In the genomic region with DNA sequence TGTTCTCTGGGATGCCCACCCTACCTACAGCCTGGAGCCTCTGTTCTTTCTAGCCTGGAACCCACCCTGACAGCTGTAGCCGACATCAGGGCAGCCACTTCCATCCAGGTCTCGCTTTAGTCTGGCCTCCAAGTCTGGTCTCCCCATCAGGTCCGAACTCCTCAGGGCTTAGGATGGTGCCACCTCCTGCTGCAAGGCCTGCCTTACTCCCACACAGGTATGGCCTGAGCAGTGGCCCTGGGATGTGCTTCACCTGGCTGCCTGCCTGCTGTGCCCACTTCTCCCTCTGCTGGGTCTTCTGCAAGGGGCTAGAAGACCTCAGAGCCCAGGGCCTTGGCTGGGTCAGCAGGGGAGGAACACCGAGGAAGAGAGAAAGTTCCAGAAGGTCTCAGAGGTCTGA, we compare ENCODE assay signal across 22 cellular contexts. TPM values are rescaled to one million over a fixed set of nuclear protein-coding genes. Genes with fewer than 3 reads are reported as not detected.
DNase-seq lines count a peak whose midpoint lies in the region; ATAC-seq and TF ChIP-seq lines count a peak whose summit lies in the region.
"Had no signal": no experiment of that assay in that cellular context is flagged by ENCODE, and none has a peak within 500 bp of the region (broad histone marks: within the 10 kb centered on the region; RNA-seq: fewer than 3 reads in every experiment).

No MANE protein-coding gene starts in this region.

- H3K79me2 ChIP-seq in PC-3 (ENCODE audit: low read length) (no peaks in the 10 kb centered on the region), trophoblast cell (ENCODE audit: control insufficient read depth, insufficient read depth, low read length, poor library complexity) (no peaks in the 10 kb centered on the region), GM23248 (ENCODE audit: insufficient read depth) (no peaks in the 10 kb centered on the region)

- H3K4me2 ChIP-seq in PC-3 (ENCODE audit: low read length) (no peak overlapping the region), trophoblast cell (ENCODE audit: low read length) (no peak overlapping the region), GM23248 (ENCODE audit: unreplicated experiment) (no peak overlapping the region)

- H4K91ac ChIP-seq in trophoblast cell (ENCODE audit: low read depth, low read length): peak overlapping the region; percentile 64

- H3K4me1 ChIP-seq in PC-3 (ENCODE audit: insufficient read depth, low read length): peaks cover 20% of the 10 kb centered on the region
- peaks cover 5 to 34% (median 14%) of the 10 kb centered on the region in 3 donors for H3K4me1 ChIP-seq in esophagus squamous epithelium
- peaks cover 21 to 23% of the 10 kb centered on the region in 2 experiments for H3K4me1 ChIP-seq in trophoblast cell (ENCODE audit: control insufficient read depth in 1 of 2, insufficient read depth in 2 of 2, low read length in 2 of 2)
- H3K4me1 ChIP-seq in GM23248 (ENCODE audit: insufficient read depth): no peaks in the 10 kb centered on the region
- no peaks in the 10 kb centered on the region for H3K4me1 ChIP-seq in effector memory CD4-positive, alpha-beta T cell (ENCODE audit: control insufficient read depth, insufficient read depth, low read length, poor library complexity, severe bottlenecking)

- peak overlapping the region; percentile 18 for H4K8ac ChIP-seq in trophoblast cell (ENCODE audit: low read depth, low read length)

- H3K27me3 ChIP-seq in PC-3 (ENCODE audit: low read length): no peaks in the 10 kb centered on the region
- H3K27me3 ChIP-seq in WERI-Rb-1 (ENCODE audit: insufficient read depth, low read depth, severe bottlenecking): no peaks in the 10 kb centered on the region
- no peaks in the 10 kb centered on the region for H3K27me3 ChIP-seq in esophagus squamous epithelium
- no peaks in the 10 kb centered on the region for H3K27me3 ChIP-seq in trophoblast cell (ENCODE audit: insufficient read depth, low read length)
- no peaks in the 10 kb centered on the region for H3K27me3 ChIP-seq in GM23248 (replicated peaks; ENCODE audit: insufficient read depth)
- H3K27me3 ChIP-seq in effector memory CD4-positive, alpha-beta T cell (replicated peaks; ENCODE audit: control insufficient read depth, insufficient read depth, low read length, poor library complexity, severe bottlenecking): no peaks in the 10 kb centered on the region
- H3K27me3 ChIP-seq: MG63 had no signal

- H3K4ac ChIP-seq in trophoblast cell (ENCODE audit: low read depth, low read length): no peak overlapping the region

- peaks cover 4% of the 10 kb centered on the region for H3K79me1 ChIP-seq in trophoblast cell (ENCODE audit: low read length)

- H4K20me1 ChIP-seq in PC-3 (ENCODE audit: low read length) (no peaks in the 10 kb centered on the region), GM23248 (ENCODE audit: insufficient read depth) (no peaks in the 10 kb centered on the region)

- BruUV-seq in PC-3 (replicated peaks; lab: Mats Ljungman, UMichigan): no TSS peak

- H3K9me2 ChIP-seq in PC-3 (replicated peaks; ENCODE audit: low read length): no peaks in the 10 kb centered on the region
- no peaks in the 10 kb centered on the region for H3K9me2 ChIP-seq in GM23248 (ENCODE audit: insufficient read depth)

- ATAC-seq in PC-3: no peak
- ATAC-seq: Panc1, Right ventricle myocardium inferior had no signal

- H3F3A ChIP-seq in PC-3 (ENCODE audit: low read length, unreplicated experiment) (no peaks in the 10 kb centered on the region), GM23248 (ENCODE audit: insufficient read depth) (no peaks in the 10 kb centered on the region)

- peaks cover 21% of the 10 kb centered on the region for H3K36me3 ChIP-seq in PC-3 (ENCODE audit: low read depth, low read length)
- peaks cover 90% of the 10 kb centered on the region for H3K36me3 ChIP-seq in WERI-Rb-1
- peaks cover 0 to 28% (median 0%) of the 10 kb centered on the region in 3 donors for H3K36me3 ChIP-seq in esophagus squamous epithelium
- no peaks in the 10 kb centered on the region for H3K36me3 ChIP-seq in trophoblast cell (ENCODE audit: control insufficient read depth in 1 of 2, insufficient read depth in 2 of 2, low read length in 2 of 2)
- no peaks in the 10 kb centered on the region for H3K36me3 ChIP-seq in GM23248 (ENCODE audit: low read depth)
- H3K36me3 ChIP-seq in effector memory CD4-positive, alpha-beta T cell (ENCODE audit: control insufficient read depth, insufficient read depth, low read length): no peaks in the 10 kb centered on the region

- H2BK5ac ChIP-seq in trophoblast cell (ENCODE audit: low read depth, low read length, poor library complexity): no peak overlapping the region

- peak overlapping the region; percentile 3 for H2BK12ac ChIP-seq in trophoblast cell (ENCODE audit: low read length)

- H2AK5ac ChIP-seq in trophoblast cell (ENCODE audit: low read length): no peak overlapping the region

- DNase-seq in PC-3: no peak
- DNase-seq in WERI-Rb-1: no peak
- DNase-seq in esophagus squamous epithelium (lab: John Stamatoyannopoulos, UW): no peak
- DNase-seq in trophoblast cell: no peak
- no peak for DNase-seq in GM23248
- no peak for DNase-seq in effector memory CD4-positive, alpha-beta T cell
- DNase-seq in AML-193 (lab: John Stamatoyannopoulos, UW): no peak
- DNase-seq in KBM-7: no peak
- DNase-seq: ACHN, COR-L47, GDM1, GOT3, IMR-90, Karpas-422, MG63, NCI-H1048, NCI-H1436, NCI-H1930, NCI-H226, NCI-H524 had no signal

- peak overlapping the region; percentile 26 for H2BK120ac ChIP-seq in trophoblast cell (ENCODE audit: insufficient read depth, low read length, poor library complexity)

- H3K18ac ChIP-seq in trophoblast cell (ENCODE audit: low read length): no peak overlapping the region

- H3K4me3 ChIP-seq in PC-3 (ENCODE audit: low read length) (no peak overlapping the region), WERI-Rb-1 (ENCODE audit: low read depth, low read length) (no peak overlapping the region), esophagus squamous epithelium (no peak overlapping the region), trophoblast cell (ENCODE audit: low read depth, low read length) (no peak overlapping the region), GM23248 (no peak overlapping the region)
- H3K4me3 ChIP-seq in effector memory CD4-positive, alpha-beta T cell (ENCODE audit: insufficient read depth, low read depth, low read length, poor library complexity, severe bottlenecking): no peak overlapping the region
- H3K4me3 ChIP-seq: MG63 had no signal

- H3K9ac ChIP-seq in PC-3 (ENCODE audit: low read length) (no peak overlapping the region), trophoblast cell (ENCODE audit: low read length) (no peak overlapping the region), GM23248 (no peak overlapping the region)

- intact Hi-C loops in PC-3 (cut with micrococcal nuclease) (no loop called here), esophagus squamous epithelium (cut with DNase I) (no loop called here)

- no peak overlapping the region for H4K12ac ChIP-seq in trophoblast cell (ENCODE audit: low read depth, low read length)

- TF ChIP-seq POLR2A in esophagus squamous epithelium (IDR thresholded peaks at IDR 0.05): no peak

- no peak overlapping the region for H3K23ac ChIP-seq in trophoblast cell (ENCODE audit: low read length)

- H3K9me3 ChIP-seq in PC-3 (ENCODE audit: low read length) (no peaks in the 10 kb centered on the region), WERI-Rb-1 (ENCODE audit: severe bottlenecking) (peaks cover 4% of the 10 kb centered on the region), esophagus squamous epithelium (no peaks in the 10 kb centered on the region), trophoblast cell (ENCODE audit: insufficient read depth, low read depth, low read length) (peaks cover 11% of the 10 kb centered on the region), GM23248 (ENCODE audit: low read depth) (no peaks in the 10 kb centered on the region)
- H3K9me3 ChIP-seq in effector memory CD4-positive, alpha-beta T cell (ENCODE audit: control insufficient read depth, low read length): no peaks in the 10 kb centered on the region
- H3K9me3 ChIP-seq: MG63 had no signal

- WGBS in esophagus squamous epithelium, 2 donors: 88 to 95% methylated on average over 3 of the region's 4 CpGs
- no CpG with 5 or more reads among the region's 4 CpGs for WGBS in trophoblast cell (ENCODE audit: extremely low coverage, insufficient coverage, insufficient read length)
- 95 to 96% methylated on average over 4 of the region's 4 CpGs for WGBS in GM23248 (ENCODE audit: low coverage in 1 of 2, low lambda C conversion rate in 2 of 2, missing lambda C conversion rate in 2 of 2), 2 experiments

- no peak for TF ChIP-seq CTCF in PC-3 (conservative IDR thresholded peaks at IDR 0.05; ENCODE audit: low read depth, low read length)
- no peak for TF ChIP-seq CTCF in WERI-Rb-1 (IDR thresholded peaks at IDR 0.05; ENCODE audit: low read depth, low read length)
- TF ChIP-seq CTCF in esophagus squamous epithelium (IDR thresholded peaks at IDR 0.05): no peak

- H2AFZ ChIP-seq in PC-3 (ENCODE audit: low read length) (no peak overlapping the region), trophoblast cell (ENCODE audit: insufficient read depth, low read length, poor library complexity) (no peak overlapping the region), GM23248 (no peak overlapping the region)

- CTCF ChIA-PET in PC-3 (lab: Charles Lee): no interaction called here

- peak overlapping the region; percentile 18 for H3K14ac ChIP-seq in trophoblast cell (ENCODE audit: low read length)

- in situ Hi-C loops in GM23248 (cut with MboI): no loop called here
- in situ Hi-C loops in KBM-7 (cut with MboI; ENCODE audit: low pct_unique_long_range_greater_than_20kb, low sequenced_read_pairs): no loop called here

- POLR2A ChIA-PET in PC-3 (lab: Charles Lee; ENCODE audit: unreplicated experiment): no interaction called here

- peak overlapping the region; percentile 41 for H3K27ac ChIP-seq in PC-3 (ENCODE audit: low read length)
- peak overlapping the region; percentile 21; the same call in 1 of the 2 replicates for H3K27ac ChIP-seq in WERI-Rb-1
- peak overlapping the region in 3 of 4 donors; percentile 14 to 37 (median 34) for H3K27ac ChIP-seq in esophagus squamous epithelium
- H3K27ac ChIP-seq in trophoblast cell (ENCODE audit: low read depth, low read length): no peak overlapping the region
- H3K27ac ChIP-seq in GM23248: no peak overlapping the region
- H3K27ac ChIP-seq in effector memory CD4-positive, alpha-beta T cell (ENCODE audit: insufficient read depth, low read length, poor library complexity, severe bottlenecking): no peak overlapping the region

RNA-seq across cellular contexts. Expression of gene MAGOH, which starts 35.7 kb away (rescaled TPM):
- 48.9 and 53.1 TPM in 2 replicates for total RNA-seq in PC-3 (2014; rRNA removed)
- 10 to 100 TPM; 27.6 to 52.7 (median 41.8) TPM for total RNA-seq in esophagus squamous epithelium
- 95.0 and 100 TPM in 2 replicates for polyA plus RNA-seq in trophoblast cell (2013)
- 21.9 and 22.5 TPM in 2 replicates for total RNA-seq in GM23248 (2014; rRNA removed; shearing (Covaris generic))
- polyA plus RNA-seq in GM23248 (2016; fragmentation: Nextera tagmentation; extraction: Ambion mirVana): 29.7 and 34.3 TPM in 2 replicates

RNA-seq across cellular contexts. Expression of gene CZIB, which starts 53.6 kb away (rescaled TPM):
- total RNA-seq in PC-3 (2014; rRNA removed) (44.1 and 47.7 TPM in 2 replicates), esophagus squamous epithelium (10 to 100 TPM; 18.7 to 42.9 (median 26.0) TPM)
- polyA plus RNA-seq in trophoblast cell (2013): 32.3 and 34.4 TPM in 2 replicates
- 49.7 and 63.2 TPM in 2 replicates for total RNA-seq in GM23248 (2014; rRNA removed; shearing (Covaris generic))
- 76.6 and 83.4 TPM in 2 replicates for polyA plus RNA-seq in GM23248 (2016; fragmentation: Nextera tagmentation; extraction: Ambion mirVana)

RNA-seq across cellular contexts. Expression of gene LRP8, which starts 53.8 kb away (rescaled TPM):
- 54.4 and 77.3 TPM in 2 replicates for total RNA-seq in PC-3 (2014; rRNA removed)
- 10 to 100 TPM; 15.3 to 39.6 (median 18.8) TPM for total RNA-seq in esophagus squamous epithelium
- 5.2 and 5.8 TPM in 2 replicates for polyA plus RNA-seq in trophoblast cell (2013)
- 6.3 and 8.9 TPM in 2 replicates for total RNA-seq in GM23248 (2014; rRNA removed; shearing (Covaris generic))
- polyA plus RNA-seq in GM23248 (2016; fragmentation: Nextera tagmentation; extraction: Ambion mirVana): 1.3 TPM in 2 replicates

Comparison
In these comparisons a context has a peak if more than half of its experiments do, and no peak if none do; other contexts are left out.
1. H3K27ac ChIP-seq: peak in PC-3 (single experiment), WERI-Rb-1 (single experiment) and esophagus squamous epithelium (3 of 4); none in trophoblast cell (single experiment), GM23248 (single experiment) and effector memory CD4-positive, alpha-beta T cell (single experiment).